Comparison of ENCODE assay signal across 18 cellular contexts in genomic region chr16:88754109-88754911, GRCh38. TPM values are rescaled to one million over a fixed set of nuclear protein-coding genes. Genes with fewer than 3 reads are reported as not detected.
DNase-seq lines count a peak whose midpoint lies in the region; ATAC-seq and TF ChIP-seq lines count a peak whose summit lies in the region.
"Had no signal": no experiment of that assay in that cellular context is flagged by ENCODE, and none has a peak within 500 bp of the region (broad histone marks: within the 10 kb centered on the region; RNA-seq: fewer than 3 reads in every experiment).

No MANE protein-coding gene starts in this region.

- 0 out of 2 replicates have a peak overlapping the region, but pooled peaks have one; percentile 61 for H3K4me2 ChIP-seq in SK-N-SH

- H3K9me3 ChIP-seq in SK-N-SH (no peaks in the 10 kb centered on the region), esophagus squamous epithelium (no peaks in the 10 kb centered on the region), transverse colon (no peaks in the 10 kb centered on the region)
- H3K9me3 ChIP-seq: ascending aorta, thyroid gland had no signal

- H3K36me3 ChIP-seq in SK-N-SH (replicated peaks in 1 of 2; ENCODE audit: control insufficient read depth in 1 of 2, insufficient read depth in 2 of 2, low read length in 1 of 2), result peaks cover 0 to 5% of the 10 kb centered on the region in 2 experiments
- H3K36me3 ChIP-seq in esophagus squamous epithelium, result peaks cover 0 to 29% (median 0%) of the 10 kb centered on the region in 3 donors
- H3K36me3 ChIP-seq in transverse colon, result no peaks in the 10 kb centered on the region
- H3K36me3 ChIP-seq: thyroid gland had no signal

- H3K4me1 ChIP-seq in SK-N-SH (ENCODE audit: control insufficient read depth in 1 of 2, insufficient read depth in 2 of 2, low read depth in 1 of 2, low read length in 1 of 2) (peaks cover 8 to 12% of the 10 kb centered on the region in 2 experiments; a peak in 2 of 4 replicates), esophagus squamous epithelium (peaks cover 21 to 51% (median 24%) of the 10 kb centered on the region in 3 donors), transverse colon (peaks cover 0 to 22% (median 20%) of the 10 kb centered on the region in 4 donors)
- H3K4me1 ChIP-seq: ascending aorta had no signal

- H3K27ac ChIP-seq in SK-N-SH (ENCODE audit: low read depth in 2 of 2, low read length in 1 of 2), result 0 out of 4 replicates have a peak overlapping the region, but pooled peaks of 1 of the 2 experiments have one; percentile 65
- H3K27ac ChIP-seq in esophagus squamous epithelium, result peak overlapping the region in 3 of 4 donors; percentile 9 to 52 (median 49)
- H3K27ac ChIP-seq in transverse colon, result peak overlapping the region; percentile 10 to 44 (median 16)
- H3K27ac ChIP-seq: ascending aorta, thyroid gland had no signal

- H3K4me3 ChIP-seq in SK-N-SH (ENCODE audit: low read depth in 2 of 2, low read length in 1 of 2) (no peak overlapping the region), esophagus squamous epithelium (no peak overlapping the region), transverse colon (no peak overlapping the region)
- H3K4me3 ChIP-seq: ascending aorta, thyroid gland had no signal

- in situ Hi-C loops in transverse colon (cut with MboI; ENCODE audit: low pct_ligation_motif_present in 1 of 4, low pct_unique_long_range_greater_than_20kb in 1 of 4, low sequenced_read_pairs in 3 of 4), result no loop called here

- no peak overlapping the region for H3K9ac ChIP-seq in SK-N-SH

- peaks cover 92% of the 10 kb centered on the region for H3K79me2 ChIP-seq in SK-N-SH (ENCODE audit: insufficient read depth)

- TF ChIP-seq POLR2A in esophagus squamous epithelium (IDR thresholded peaks at IDR 0.05), result no peak
- no peak for TF ChIP-seq POLR2A in transverse colon (IDR thresholded peaks at IDR 0.05)

- WGBS in SK-N-SH (ENCODE audit: low lambda C conversion rate), result 100% methylated on average over 2 of the region's 28 CpGs
- WGBS in esophagus squamous epithelium, 2 donors, result 83 to 100% methylated on average over 3 to 4 of the region's 28 CpGs
- WGBS in transverse colon (ENCODE audit: low coverage in 1 of 2), 2 donors, result 92% methylated on average over 24 of the region's 28 CpGs; no CpG with 5 or more reads in 1 of the 2 donors

- TF ChIP-seq CTCF in SK-N-SH (IDR thresholded peaks at IDR 0.05) (no peak), esophagus squamous epithelium (IDR thresholded peaks at IDR 0.05) (no peak), transverse colon (IDR thresholded peaks at IDR 0.05) (no peak)

- POLR2A ChIA-PET in SK-N-SH (lab: Yijun Ruan, JAX), result interaction anchor here (0.6 kb wide), 1 partner anchor 10 kb away, joined by 7 read pairs; no protein-coding TSS in a partner anchor

- TF ChIP-seq EP300 in SK-N-SH (IDR thresholded peaks at IDR 0.05; ENCODE audit: borderline replicate concordance in 1 of 2, low read depth in 1 of 2, low read length in 1 of 2) (no peak), transverse colon (IDR thresholded peaks at IDR 0.05; ENCODE audit: low read depth) (no peak)

- CTCF ChIA-PET in SK-N-SH (lab: Yijun Ruan, JAX), result interaction anchor here (0.9 to 30.9 kb wide), 12 partner anchors 14 to 462 kb away, joined by 3 to 540 read pairs (median 4); no protein-coding TSS in a partner anchor

- no peaks in the 10 kb centered on the region for H3K27me3 ChIP-seq in SK-N-SH (ENCODE audit: insufficient read depth)
- no peaks in the 10 kb centered on the region for H3K27me3 ChIP-seq in esophagus squamous epithelium
- no peaks in the 10 kb centered on the region for H3K27me3 ChIP-seq in transverse colon
- H3K27me3 ChIP-seq: ascending aorta, thyroid gland had no signal

- no peaks in the 10 kb centered on the region for H3K9me2 ChIP-seq in SK-N-SH

- peaks cover 11% of the 10 kb centered on the region for H3F3A ChIP-seq in SK-N-SH (replicated peaks; ENCODE audit: insufficient read depth)

- H2AFZ ChIP-seq in SK-N-SH (ENCODE audit: low read depth), result no peak overlapping the region

- intact Hi-C loops in esophagus squamous epithelium (cut with DNase I) (no loop called here), transverse colon (cut with DNase I; ENCODE audit: low total_unique reads) (no loop called here)

- no peak for TF ChIP-seq RAD21 in SK-N-SH (IDR thresholded peaks at IDR 0.05; ENCODE audit: low read length)

- H4K20me1 ChIP-seq in SK-N-SH (ENCODE audit: insufficient read depth), result peaks cover 90% of the 10 kb centered on the region

- DNase-seq in SK-N-SH (no peak), esophagus squamous epithelium (lab: John Stamatoyannopoulos, UW) (no peak), transverse colon (no peak), hippocampal formation (lab: John Stamatoyannopoulos, UW) (no peak), cerebellar cortex (ENCODE audit: low spot score) (no peak)
- DNase-seq: activated CD4-positive, CD25-positive, alpha-beta regulatory T cell treated with anti-CD3 and anti-CD28 coated beads, Interleukin-2, amount 50 U/mL, for 72 hours; activated naive CD4-positive, alpha-beta T cell; CD8-positive, alpha-beta memory T cell; cortex of kidney; islet precursor cell; Kasumi-1; NCI-H1417; NCI-H345; retina; SHP77 treated with DMSO at 0.1 percent for 48 hours; thyroid gland had no signal

- ATAC-seq in SK-N-SH treated with all-trans-retinoic acid at 6 μM for 48 hours, result no peak

TF ChIP-seq in SK-N-SH, 30 proteins besides CTCF, POLR2A, EP300 and RAD21 (continues in another document):
- no peak for TF ChIP-seq SIN3A (IDR thresholded peaks at IDR 0.05; ENCODE audit: borderline replicate concordance, low read depth, low read length)
- no peak for TF ChIP-seq MAX (IDR thresholded peaks at IDR 0.05; ENCODE audit: low read depth)
- no peak for TF ChIP-seq GABPA (IDR thresholded peaks at IDR 0.05; ENCODE audit: low read depth)
- TF ChIP-seq, protein P1, sequence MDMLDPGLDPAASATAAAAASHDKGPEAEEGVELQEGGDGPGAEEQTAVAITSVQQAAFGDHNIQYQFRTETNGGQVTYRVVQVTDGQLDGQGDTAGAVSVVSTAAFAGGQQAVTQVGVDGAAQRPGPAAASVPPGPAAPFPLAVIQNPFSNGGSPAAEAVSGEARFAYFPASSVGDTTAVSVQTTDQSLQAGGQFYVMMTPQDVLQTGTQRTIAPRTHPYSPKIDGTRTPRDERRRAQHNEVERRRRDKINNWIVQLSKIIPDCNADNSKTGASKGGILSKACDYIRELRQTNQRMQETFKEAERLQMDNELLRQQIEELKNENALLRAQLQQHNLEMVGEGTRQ (IDR thresholded peaks at IDR 0.05; ENCODE audit: borderline replicate concordance, low read depth, low read length), result no peak
- TF ChIP-seq RFX5 (IDR thresholded peaks at IDR 0.05; ENCODE audit: low read length), result no peak
- no peak for TF ChIP-seq YY1 (IDR thresholded peaks at IDR 0.05; ENCODE audit: low read depth)

TF ChIP-seq in SK-N-SH treated with all-trans-retinoic acid at 6 μM for 48 hours, 23 proteins besides CTCF, POLR2A, EP300 and RAD21 (continues in another document):
- TF ChIP-seq RARB (CRISPR knock-in tag; IDR thresholded peaks at IDR 0.05), result no peak
- no peak for TF ChIP-seq TOX (CRISPR knock-in tag; IDR thresholded peaks at IDR 0.05; ENCODE audit: borderline replicate concordance)
- no peak for TF ChIP-seq GLIS3 (CRISPR knock-in tag; IDR thresholded peaks at IDR 0.05)
- no peak for TF ChIP-seq POU6F1 (CRISPR knock-in tag; IDR thresholded peaks at IDR 0.05; ENCODE audit: borderline replicate concordance, low read depth)

RNA-seq across cellular contexts. Expression of gene PIEZO1, which starts 30.7 kb away (rescaled TPM):
- polyA plus RNA-seq in SK-N-SH (2012; rRNA removed), result 111 and 184 TPM in 2 replicates
- 45.3 and 86.3 TPM in 2 replicates for polyA plus RNA-seq in SK-N-SH (2012; cell fraction: cytosol; rRNA removed)
- polyA plus RNA-seq in SK-N-SH (2012; cell fraction: nucleus; rRNA removed), result 670 and 1,039 TPM in 2 replicates
- total RNA-seq in esophagus squamous epithelium (100 to 1,000 TPM in 2 of 4 donors, 10 to 100 TPM in 2; 46.0 to 131 (median 103) TPM), transverse colon (100 to 1,000 TPM; 133 to 546 (median 179) TPM)

RNA-seq across cellular contexts. Expression of gene CTU2, which starts 48.0 kb away (rescaled TPM):
- 16.2 and 16.5 TPM in 2 replicates for polyA plus RNA-seq in SK-N-SH (2012; rRNA removed)
- polyA plus RNA-seq in SK-N-SH (2012; cell fraction: cytosol; rRNA removed), result 6.3 and 9.8 TPM in 2 replicates
- polyA plus RNA-seq in SK-N-SH (2012; cell fraction: nucleus; rRNA removed), result 32.4 and 41.1 TPM in 2 replicates
- total RNA-seq in esophagus squamous epithelium (10 to 100 TPM in 1 of 4 donors, 1 to 10 TPM in 3; 4.4 to 13.2 (median 6.3) TPM), transverse colon (1 to 10 TPM in 3 of 4 donors, not detected in 1; 2.8 to 5.6 (median 4.2) TPM)

RNA-seq across cellular contexts. Expression of gene RNF166, which starts 48.1 kb away (rescaled TPM):
- 17.0 and 17.2 TPM in 2 replicates for polyA plus RNA-seq in SK-N-SH (2012; rRNA removed)
- polyA plus RNA-seq in SK-N-SH (2012; cell fraction: cytosol; rRNA removed), result 7.5 and 11.2 TPM in 2 replicates
- polyA plus RNA-seq in SK-N-SH (2012; cell fraction: nucleus; rRNA removed), result 29.1 and 45.4 TPM in 2 replicates
- total RNA-seq in esophagus squamous epithelium (10 to 100 TPM in 2 of 4 donors, 1 to 10 TPM in 2; 7.1 to 16.8 (median 9.6) TPM), transverse colon (10 to 100 TPM; 10.3 to 15.3 (median 14.4) TPM)

RNA-seq across cellular contexts. Expression of gene CDT1, which starts 49.3 kb away (rescaled TPM):
- 3.1 and 6.1 TPM in 2 replicates for polyA plus RNA-seq in SK-N-SH (2012; rRNA removed)
- polyA plus RNA-seq in SK-N-SH (2012; cell fraction: cytosol; rRNA removed), result 1.5 and 4.3 TPM in 2 replicates
- 8.0 and 8.2 TPM in 2 replicates for polyA plus RNA-seq in SK-N-SH (2012; cell fraction: nucleus; rRNA removed)
- total RNA-seq in esophagus squamous epithelium (10 to 100 TPM in 3 of 4 donors, 1 to 10 TPM in 1; 7.7 to 20.7 (median 11.2) TPM), transverse colon (10 to 100 TPM in 1 of 4 donors, 1 to 10 TPM in 2, not detected in 1; 3.8 to 12.5 (median 6.7) TPM)
- total RNA-seq: ascending aorta had no signal

RNA-seq across cellular contexts. Expression of gene APRT, which starts 57.4 kb away (rescaled TPM):
- 178 and 192 TPM in 2 replicates for polyA plus RNA-seq in SK-N-SH (2012; rRNA removed)
- 87.4 and 115 TPM in 2 replicates for polyA plus RNA-seq in SK-N-SH (2012; cell fraction: cytosol; rRNA removed)
- polyA plus RNA-seq in SK-N-SH (2012; cell fraction: nucleus; rRNA removed), result 186 and 231 TPM in 2 replicates
- total RNA-seq in esophagus squamous epithelium, result 100 to 1,000 TPM; 186 to 314 (median 250) TPM
- 100 to 1,000 TPM in 2 of 4 donors, 10 to 100 TPM in 2; 81.6 to 221 (median 149) TPM for total RNA-seq in transverse colon
